In genomic region chr15:67067930-67068542, GRCh38 we compare ENCODE assay signal across 9 cellular contexts. TPM values are rescaled to one million over a fixed set of nuclear protein-coding genes. Genes with fewer than 3 reads are reported as not detected.
A peak's percentile ranks its signal among the peaks of the same experiment; 100 is the strongest.
DNase-seq lines count a peak whose midpoint lies in the region; ATAC-seq and TF ChIP-seq lines count a peak whose summit lies in the region.
"Had no signal": no experiment of that assay in that cellular context is flagged by ENCODE, and none has a peak within 500 bp of the region (broad histone marks: within the 10 kb centered on the region; RNA-seq: fewer than 3 reads in every experiment).

No MANE protein-coding gene starts in this region.

- ATAC-seq in memory B cell (ENCODE audit: low read depth), result no peak
- no peak for ATAC-seq in HG02981 (IDR thresholded peaks at IDR 0.05; ENCODE audit: unreplicated experiment)
- no peak for ATAC-seq in GM18498 (IDR thresholded peaks at IDR 0.05; ENCODE audit: unreplicated experiment)

- DNase-seq in left ventricle myocardium inferior (no peak), cardiac septum (ENCODE audit: low spot score) (no peak), astrocyte of the spinal cord (ENCODE audit: low read depth, low spot score) (peak; percentile 76), memory B cell (ENCODE audit: low spot score in 2 of 2) (no peak), vagina (ENCODE audit: extremely low spot score in 2 of 2) (no peak), NCI-H748 treated with DMSO at 0.1 percent for 48 hours (lab: John Stamatoyannopoulos, UW) (no peak)
- DNase-seq: stimulated activated CD4-positive, alpha-beta T cell treated with anti-CD3 and anti-CD28 coated beads, Interleukin-2, amount 100 ng/mL, for 48 hours had no signal

- no peak for TF ChIP-seq CTCF in left ventricle myocardium inferior (IDR thresholded peaks at IDR 0.05; ENCODE audit: borderline replicate concordance)
- TF ChIP-seq CTCF in astrocyte of the spinal cord (IDR thresholded peaks at IDR 0.05; ENCODE audit: low read depth, low read length), result no peak
- TF ChIP-seq CTCF in vagina (IDR thresholded peaks at IDR 0.05), result no peak

- intact Hi-C loops in left ventricle myocardium inferior (cut with micrococcal nuclease), result no loop called here
- intact Hi-C loops in cardiac septum (cut with DNase I), result loop anchor here (1.0 to 10.0 kb wide), 2 partner anchors 19 to 187 kb away; partner anchors contain the start of genes AAGAB and IQCH
- intact Hi-C loops in vagina (cut with DNase I), result loop anchor here (5.0 to 10.0 kb wide), 3 partner anchors 51 to 187 kb away; partner anchors contain the start of genes AAGAB and IQCH

- H3K36me3 ChIP-seq in left ventricle myocardium inferior (peaks cover 7% of the 10 kb centered on the region), vagina (no peaks in the 10 kb centered on the region)

- in situ Hi-C loops in astrocyte of the spinal cord (cut with HindIII; ENCODE audit: low sequenced_read_pairs), result no loop called here

- H3K4me1 ChIP-seq in left ventricle myocardium inferior (peaks cover 85% of the 10 kb centered on the region), vagina (peaks cover 54% of the 10 kb centered on the region)

- H3K27ac Mint-ChIP-seq in memory B cell, result peak overlapping the region; percentile 90

- no peak for TF ChIP-seq POLR2A in vagina (IDR thresholded peaks at IDR 0.05)

- no peaks in the 10 kb centered on the region for H3K27me3 ChIP-seq in left ventricle myocardium inferior (ENCODE audit: low read depth)
- no peaks in the 10 kb centered on the region for H3K27me3 ChIP-seq in vagina

- H3K36me3 Mint-ChIP-seq in memory B cell, result peaks cover 17% of the 10 kb centered on the region

- H3K4me3 Mint-ChIP-seq in memory B cell, result peak overlapping the region; percentile 98

- H3K9me3 ChIP-seq in left ventricle myocardium inferior (replicated peaks) (no peaks in the 10 kb centered on the region), vagina (no peaks in the 10 kb centered on the region)

- H3K4me3 ChIP-seq in left ventricle myocardium inferior (peak overlapping the region; percentile 91), astrocyte of the spinal cord (ENCODE audit: low read depth, low read length) (peak overlapping the region; percentile 66), vagina (peak overlapping the region; percentile 89 to 93)

- H3K27me3 Mint-ChIP-seq in memory B cell, result no peaks in the 10 kb centered on the region

- peaks cover 53% of the 10 kb centered on the region for H3K4me1 Mint-ChIP-seq in memory B cell

- peak overlapping the region; percentile 96 for H3K27ac ChIP-seq in left ventricle myocardium inferior (replicated peaks)
- H3K27ac ChIP-seq in vagina, result peak overlapping the region; percentile 92

- no peaks in the 10 kb centered on the region for H3K9me3 Mint-ChIP-seq in memory B cell

RNA-seq across cellular contexts. Expression of gene SMAD3, which starts 2.6 kb away (rescaled TPM):
- 18.8 TPM for total RNA-seq in left ventricle myocardium inferior
- total RNA-seq in cardiac septum, result 18.4 TPM
- total RNA-seq in vagina, result 53.5 TPM
